Comparison of ENCODE assay signal across 1 cellular context in genomic region chr22:28907311-28908008, GRCh38.
TF ChIP-seq lines count a peak whose summit lies in the region.

No MANE protein-coding gene starts in this region.

TF ChIP-seq in GM12878, 131 proteins besides CTCF, POLR2A, EP300 and RAD21 (continued from another document):
- no peak for TF ChIP-seq HSF1 (IDR thresholded peaks at IDR 0.05; ENCODE audit: low read depth, low read length)
- peak; percentile 97 for TF ChIP-seq RUNX3 (IDR thresholded peaks at IDR 0.05; ENCODE audit: low read length)
- peak; percentile 87 for TF ChIP-seq JUNB (IDR thresholded peaks at IDR 0.05)
